1 cellular context compared by ENCODE assay signal in genomic region chr1:234502785-234503184, GRCh38.
TF ChIP-seq lines count a peak whose summit lies in the region.

No MANE protein-coding gene starts in this region.

TF ChIP-seq in liver, 16 proteins besides CTCF, POLR2A, EP300 and RAD21 (continued from another document):
- TF ChIP-seq REST (IDR thresholded peaks at IDR 0.05) (peak; percentile 49), GABPA (IDR thresholded peaks at IDR 0.05 in 1 of 2, conservative IDR thresholded peaks at IDR 0.05 in 1 of 2) (no peak), JUND (IDR thresholded peaks at IDR 0.05) (peak in 1 of 2 donors; percentile 51), ATF3 (IDR thresholded peaks at IDR 0.05) (no peak), RXRA (IDR thresholded peaks at IDR 0.05) (peak; percentile 85 to 88), FOXA2 (IDR thresholded peaks at IDR 0.05) (peak; percentile 23), HNF4A (conservative IDR thresholded peaks at IDR 0.05) (peak; percentile 95 to 98)
